Comparison of ENCODE assay signal across 29 cellular contexts in the genomic region with DNA sequence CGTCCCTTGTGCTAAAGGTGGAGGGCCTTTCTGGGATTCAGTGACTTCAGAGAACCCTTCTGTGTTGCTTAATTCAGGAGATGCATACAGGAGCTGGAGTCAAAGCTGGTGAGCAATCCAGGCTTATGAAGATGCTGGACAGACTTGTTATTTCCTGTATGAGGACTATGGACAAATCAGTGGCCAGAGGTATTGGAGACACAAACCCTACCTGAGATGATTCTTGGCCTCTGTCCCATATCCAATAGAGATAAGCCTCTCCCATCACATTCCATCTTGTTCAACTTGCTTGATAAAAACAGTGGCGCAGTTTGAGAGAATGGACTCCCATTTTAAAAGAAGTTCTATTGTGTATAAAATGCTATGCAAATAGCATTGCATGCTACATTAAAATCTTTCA. TPM values are rescaled to one million over a fixed set of nuclear protein-coding genes. Genes with fewer than 3 reads are reported as not detected.
DNase-seq lines count a peak whose midpoint lies in the region; ATAC-seq, FAIRE-seq and TF ChIP-seq lines count a peak whose summit lies in the region.
"Had no signal": no experiment of that assay in that cellular context is flagged by ENCODE, and none has a peak within 500 bp of the region (broad histone marks: within the 10 kb centered on the region; RNA-seq: fewer than 3 reads in every experiment).

A gene (minus strand): TSS at position 101 of the 400 bp plus-strand sequence. CDS start 4,630 bp downstream, outside the sequence.

- WGBS in trophoblast cell (ENCODE audit: extremely low coverage, insufficient coverage, insufficient read length) = no CpG with 5 or more reads among the region's 2 CpGs
- 58 to 72% (median 65%) methylated on average over 2 of the region's 2 CpGs for WGBS in stomach, 5 donors

- H3K36me3 ChIP-seq in bronchial epithelial cell (ENCODE audit: control insufficient read depth, insufficient read depth, low read length) (no peaks in the 10 kb centered on the region), keratinocyte (ENCODE audit: control insufficient read depth in 2 of 2, extremely low read depth in 1 of 2, insufficient read depth in 2 of 2, low read length in 2 of 2) (no peaks in the 10 kb centered on the region), trophoblast cell (ENCODE audit: control insufficient read depth in 1 of 2, insufficient read depth in 2 of 2, low read length in 2 of 2) (no peaks in the 10 kb centered on the region), stomach (no peaks in the 10 kb centered on the region)
- H3K36me3 ChIP-seq: BE2C, BLaER1 had no signal

- DNase-seq in bronchial epithelial cell (ENCODE audit: low read depth) = no peak
- no peak for DNase-seq in keratinocyte (ENCODE audit: low read depth, low spot score)
- peak in 1 of 2 donors; percentile 8 for DNase-seq in trophoblast cell
- no peak for DNase-seq in stimulated activated CD4-positive, alpha-beta T cell treated with anti-CD3 and anti-CD28 coated beads, Interleukin-12 subunit alpha, Interleukin-12 subunit beta, amount 100 ng/mL, for 4 hours
- no peak for DNase-seq in stomach
- DNase-seq: 8988T; ACHN; BE2C; C1 segment of cervical spinal cord; CD4-positive, alpha-beta memory T cell; CD4-positive, CD25-positive, alpha-beta regulatory T cell; CD8-positive, alpha-beta memory T cell; COR-L47; DMS 273 treated with DMSO at 0.1 percent for 48 hours; DMS153; DMS53; DMS79; DND-41; EL; GDM1 had no signal

- H3K27me3 ChIP-seq in bronchial epithelial cell (ENCODE audit: control insufficient read depth, insufficient read depth, low read length) (no peaks in the 10 kb centered on the region), keratinocyte (ENCODE audit: control insufficient read depth, extremely low read depth, insufficient read depth, low read length) (no peaks in the 10 kb centered on the region), trophoblast cell (ENCODE audit: insufficient read depth, low read length) (no peaks in the 10 kb centered on the region), stomach (peaks cover 0 to 3% (median 0%) of the 10 kb centered on the region in 3 donors)
- H3K27me3 ChIP-seq: BE2C, BLaER1 had no signal

- H2AFZ ChIP-seq in keratinocyte (ENCODE audit: control insufficient read depth, low read length) = no peak within 1 kb of the TSS
- H2AFZ ChIP-seq in trophoblast cell (ENCODE audit: insufficient read depth, low read length, poor library complexity) = no peak within 1 kb of the TSS

- H2BK12ac ChIP-seq in trophoblast cell (ENCODE audit: low read length) = no peak within 1 kb of the TSS

- FAIRE-seq in bronchial epithelial cell (lab: Jason Lieb, UNC) (peak; percentile 89), keratinocyte (lab: Jason Lieb, UNC) (peak; percentile 61)
- FAIRE-seq: GM12891, GM19239 had no signal

- H3K79me2 ChIP-seq in keratinocyte (ENCODE audit: control insufficient read depth, insufficient read depth, low read length) (no peaks in the 10 kb centered on the region), trophoblast cell (ENCODE audit: control insufficient read depth, insufficient read depth, low read length, poor library complexity) (no peaks in the 10 kb centered on the region)

- no peaks in the 10 kb centered on the region for H3K9me3 ChIP-seq in keratinocyte (ENCODE audit: control insufficient read depth, low read depth, low read length)
- H3K9me3 ChIP-seq in trophoblast cell (ENCODE audit: insufficient read depth, low read depth, low read length) = no peaks in the 10 kb centered on the region
- H3K9me3 ChIP-seq in stomach = no peaks in the 10 kb centered on the region
- H3K9me3 ChIP-seq: BE2C had no signal

- no peak for TF ChIP-seq EP300 in stomach (IDR thresholded peaks at IDR 0.05)

- H3K23ac ChIP-seq in trophoblast cell (ENCODE audit: low read length) = no peak within 1 kb of the TSS

- H3K9ac ChIP-seq in keratinocyte (ENCODE audit: control insufficient read depth, extremely low read depth, insufficient read depth, low read length) (no peak within 1 kb of the TSS), trophoblast cell (ENCODE audit: low read length) (no peak within 1 kb of the TSS)
- H3K9ac ChIP-seq: BLaER1 had no signal

- H3K4ac ChIP-seq in trophoblast cell (ENCODE audit: low read depth, low read length) = no peak within 1 kb of the TSS

- H4K8ac ChIP-seq in trophoblast cell (ENCODE audit: low read depth, low read length) = no peak within 1 kb of the TSS

- intact Hi-C loops in stomach (cut with DNase I; ENCODE audit: low total_unique reads) = no loop called here

- H3K18ac ChIP-seq in trophoblast cell (ENCODE audit: low read length) = no peak within 1 kb of the TSS

- H3K9me1 ChIP-seq in keratinocyte (ENCODE audit: control insufficient read depth, extremely low read depth, insufficient read depth, low read length) = no peaks in the 10 kb centered on the region

- no peak within 1 kb of the TSS for H2AK5ac ChIP-seq in trophoblast cell (ENCODE audit: low read length)

- H4K91ac ChIP-seq in trophoblast cell (ENCODE audit: low read depth, low read length) = no peak within 1 kb of the TSS

- no peak within 1 kb of the TSS for H3K4me2 ChIP-seq in keratinocyte (ENCODE audit: control insufficient read depth, extremely low read depth, insufficient read depth, low read depth, low read length)
- H3K4me2 ChIP-seq in trophoblast cell (ENCODE audit: low read length) = no peak within 1 kb of the TSS
- H3K4me2 ChIP-seq: BLaER1 had no signal

- H3K4me3 ChIP-seq in bronchial epithelial cell (ENCODE audit: low read depth, low read length) (no peak within 1 kb of the TSS), keratinocyte (ENCODE audit: control insufficient read depth in 2 of 3, extremely low read depth in 1 of 3, insufficient read depth in 2 of 3, low read depth in 1 of 3, low read length in 3 of 3) (no peak within 1 kb of the TSS), trophoblast cell (ENCODE audit: low read depth, low read length) (no peak within 1 kb of the TSS), stomach (no peak within 1 kb of the TSS)
- H3K4me3 ChIP-seq: BLaER1 had no signal

- no peaks in the 10 kb centered on the region for H3K79me1 ChIP-seq in trophoblast cell (ENCODE audit: low read length)

- H3K14ac ChIP-seq in trophoblast cell (ENCODE audit: low read length) = peak within 1 kb of the TSS; percentile 34

- no peak within 1 kb of the TSS for H3K27ac ChIP-seq in keratinocyte (ENCODE audit: control insufficient read depth, insufficient read depth, low read length)
- no peak within 1 kb of the TSS for H3K27ac ChIP-seq in trophoblast cell (ENCODE audit: low read depth, low read length)
- no peak within 1 kb of the TSS for H3K27ac ChIP-seq in stomach
- H3K27ac ChIP-seq: BLaER1 had no signal

- no peak for ATAC-seq in GM21526 (IDR thresholded peaks at IDR 0.05; ENCODE audit: low FRiP score, unreplicated experiment)

- no peak within 1 kb of the TSS for H2BK120ac ChIP-seq in trophoblast cell (ENCODE audit: insufficient read depth, low read length, poor library complexity)

- no peak within 1 kb of the TSS for H4K12ac ChIP-seq in trophoblast cell (ENCODE audit: low read depth, low read length)

- no peak for TF ChIP-seq POLR2A in stomach (IDR thresholded peaks at IDR 0.05)

- H4K20me1 ChIP-seq in keratinocyte (ENCODE audit: control insufficient read depth, extremely low read depth, insufficient read depth, low read length) = no peaks in the 10 kb centered on the region
- H4K20me1 ChIP-seq: BLaER1 had no signal

- dilution Hi-C loops in keratinocyte (cut with MboI; ENCODE audit: extremely low pct_ligation_motif_present, low sequenced_read_pairs) = no loop called here

- no peak within 1 kb of the TSS for H2BK5ac ChIP-seq in trophoblast cell (ENCODE audit: low read depth, low read length, poor library complexity)

- TF ChIP-seq CTCF in bronchial epithelial cell (IDR thresholded peaks at IDR 0.05; ENCODE audit: insufficient read depth, low read length, severe bottlenecking) (no peak), keratinocyte (optimal IDR thresholded peaks at IDR 0.05 in 1 of 3, IDR thresholded peaks at IDR 0.05 in 1 of 3, conservative IDR thresholded peaks at IDR 0.05 in 1 of 3; ENCODE audit: extremely low read depth in 1 of 3, insufficient read depth in 2 of 3, low read length in 3 of 3) (no peak), stomach (IDR thresholded peaks at IDR 0.05) (no peak)

- peaks cover 18% of the 10 kb centered on the region for H3K4me1 ChIP-seq in keratinocyte (ENCODE audit: control insufficient read depth, extremely low read depth, insufficient read depth, low read length)
- peaks cover 4 to 5% of the 10 kb centered on the region in 2 experiments for H3K4me1 ChIP-seq in trophoblast cell (ENCODE audit: control insufficient read depth in 1 of 2, insufficient read depth in 2 of 2, low read length in 2 of 2)
- no peaks in the 10 kb centered on the region for H3K4me1 ChIP-seq in stomach
- H3K4me1 ChIP-seq: BE2C had no signal

RNA-seq across cellular contexts. Expression of the gene that starts here (rescaled TPM):
- total RNA-seq in bronchial epithelial cell (not detected in 2 replicates), stomach (not detected)
- polyA plus RNA-seq in keratinocyte (not detected in 3 replicates), stomach (not detected)
- polyA plus RNA-seq in keratinocyte (2011; ENCODE audit: low read depth) = not detected
- polyA plus RNA-seq in keratinocyte (2011; cell fraction: cytosol; rRNA removed) = not detected in 2 replicates
- 0.13 TPM in 1 of 2 replicates, not detected in the other for polyA plus RNA-seq in keratinocyte (2011; cell fraction: nucleus; rRNA removed)
- polyA plus RNA-seq in keratinocyte (2012; ENCODE audit: low replicate concordance) = 0.52 TPM in 1 of 2 replicates, not detected in the other
- polyA minus RNA-seq in keratinocyte = not detected in 3 replicates
- polyA minus RNA-seq in keratinocyte (2011; cell fraction: cytosol; rRNA and poly(A)+ RNA removed) = not detected
- polyA minus RNA-seq in keratinocyte (2011; cell fraction: nucleus; rRNA and poly(A)+ RNA removed) = not detected in 2 replicates
- 384 and 432 TPM in 2 replicates for polyA plus RNA-seq in trophoblast cell (2013)
- total RNA-seq: A673; CD4-positive, alpha-beta memory T cell; CD4-positive, CD25-positive, alpha-beta regulatory T cell; CD8-positive, alpha-beta memory T cell; Daoy; G401 had no signal
- polyA plus RNA-seq: AG04450; CD14-positive monocyte; CD4-positive, alpha-beta memory T cell; CD4-positive, CD25-positive, alpha-beta regulatory T cell; CD8-positive, alpha-beta memory T cell had no signal
